Comparison of ENCODE assay signal across 1 cellular context in genomic region chr17:311119-311848, GRCh38.
TF ChIP-seq lines count a peak whose summit lies in the region.

No MANE protein-coding gene starts in this region.

TF ChIP-seq in GM23338, 12 proteins besides CTCF, POLR2A, EP300 and RAD21 (continued from another document):
- TF ChIP-seq, protein P1, sequence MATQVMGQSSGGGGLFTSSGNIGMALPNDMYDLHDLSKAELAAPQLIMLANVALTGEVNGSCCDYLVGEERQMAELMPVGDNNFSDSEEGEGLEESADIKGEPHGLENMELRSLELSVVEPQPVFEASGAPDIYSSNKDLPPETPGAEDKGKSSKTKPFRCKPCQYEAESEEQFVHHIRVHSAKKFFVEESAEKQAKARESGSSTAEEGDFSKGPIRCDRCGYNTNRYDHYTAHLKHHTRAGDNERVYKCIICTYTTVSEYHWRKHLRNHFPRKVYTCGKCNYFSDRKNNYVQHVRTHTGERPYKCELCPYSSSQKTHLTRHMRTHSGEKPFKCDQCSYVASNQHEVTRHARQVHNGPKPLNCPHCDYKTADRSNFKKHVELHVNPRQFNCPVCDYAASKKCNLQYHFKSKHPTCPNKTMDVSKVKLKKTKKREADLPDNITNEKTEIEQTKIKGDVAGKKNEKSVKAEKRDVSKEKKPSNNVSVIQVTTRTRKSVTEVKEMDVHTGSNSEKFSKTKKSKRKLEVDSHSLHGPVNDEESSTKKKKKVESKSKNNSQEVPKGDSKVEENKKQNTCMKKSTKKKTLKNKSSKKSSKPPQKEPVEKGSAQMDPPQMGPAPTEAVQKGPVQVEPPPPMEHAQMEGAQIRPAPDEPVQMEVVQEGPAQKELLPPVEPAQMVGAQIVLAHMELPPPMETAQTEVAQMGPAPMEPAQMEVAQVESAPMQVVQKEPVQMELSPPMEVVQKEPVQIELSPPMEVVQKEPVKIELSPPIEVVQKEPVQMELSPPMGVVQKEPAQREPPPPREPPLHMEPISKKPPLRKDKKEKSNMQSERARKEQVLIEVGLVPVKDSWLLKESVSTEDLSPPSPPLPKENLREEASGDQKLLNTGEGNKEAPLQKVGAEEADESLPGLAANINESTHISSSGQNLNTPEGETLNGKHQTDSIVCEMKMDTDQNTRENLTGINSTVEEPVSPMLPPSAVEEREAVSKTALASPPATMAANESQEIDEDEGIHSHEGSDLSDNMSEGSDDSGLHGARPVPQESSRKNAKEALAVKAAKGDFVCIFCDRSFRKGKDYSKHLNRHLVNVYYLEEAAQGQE (IDR thresholded peaks at IDR 0.05; ENCODE audit: unreplicated experiment): no peak
- TF ChIP-seq JUNB (IDR thresholded peaks at IDR 0.05; ENCODE audit: unreplicated experiment) (no peak), CREB1 (CRISPR knock-in tag; IDR thresholded peaks at IDR 0.05; ENCODE audit: low read depth) (no peak), STAT1 (IDR thresholded peaks at IDR 0.05; ENCODE audit: unreplicated experiment) (no peak), EZH2phosphoT487 (IDR thresholded peaks at IDR 0.05; ENCODE audit: unreplicated experiment) (no peak), NANOG (IDR thresholded peaks at IDR 0.05; ENCODE audit: borderline replicate concordance) (no peak), POLR2AphosphoS5 (IDR thresholded peaks at IDR 0.05; ENCODE audit: low read depth) (no peak)
- TF ChIP-seq, protein P2, sequence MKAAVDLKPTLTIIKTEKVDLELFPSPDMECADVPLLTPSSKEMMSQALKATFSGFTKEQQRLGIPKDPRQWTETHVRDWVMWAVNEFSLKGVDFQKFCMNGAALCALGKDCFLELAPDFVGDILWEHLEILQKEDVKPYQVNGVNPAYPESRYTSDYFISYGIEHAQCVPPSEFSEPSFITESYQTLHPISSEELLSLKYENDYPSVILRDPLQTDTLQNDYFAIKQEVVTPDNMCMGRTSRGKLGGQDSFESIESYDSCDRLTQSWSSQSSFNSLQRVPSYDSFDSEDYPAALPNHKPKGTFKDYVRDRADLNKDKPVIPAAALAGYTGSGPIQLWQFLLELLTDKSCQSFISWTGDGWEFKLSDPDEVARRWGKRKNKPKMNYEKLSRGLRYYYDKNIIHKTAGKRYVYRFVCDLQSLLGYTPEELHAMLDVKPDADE (IDR thresholded peaks at IDR 0.05): no peak
- TF ChIP-seq, protein P3, sequence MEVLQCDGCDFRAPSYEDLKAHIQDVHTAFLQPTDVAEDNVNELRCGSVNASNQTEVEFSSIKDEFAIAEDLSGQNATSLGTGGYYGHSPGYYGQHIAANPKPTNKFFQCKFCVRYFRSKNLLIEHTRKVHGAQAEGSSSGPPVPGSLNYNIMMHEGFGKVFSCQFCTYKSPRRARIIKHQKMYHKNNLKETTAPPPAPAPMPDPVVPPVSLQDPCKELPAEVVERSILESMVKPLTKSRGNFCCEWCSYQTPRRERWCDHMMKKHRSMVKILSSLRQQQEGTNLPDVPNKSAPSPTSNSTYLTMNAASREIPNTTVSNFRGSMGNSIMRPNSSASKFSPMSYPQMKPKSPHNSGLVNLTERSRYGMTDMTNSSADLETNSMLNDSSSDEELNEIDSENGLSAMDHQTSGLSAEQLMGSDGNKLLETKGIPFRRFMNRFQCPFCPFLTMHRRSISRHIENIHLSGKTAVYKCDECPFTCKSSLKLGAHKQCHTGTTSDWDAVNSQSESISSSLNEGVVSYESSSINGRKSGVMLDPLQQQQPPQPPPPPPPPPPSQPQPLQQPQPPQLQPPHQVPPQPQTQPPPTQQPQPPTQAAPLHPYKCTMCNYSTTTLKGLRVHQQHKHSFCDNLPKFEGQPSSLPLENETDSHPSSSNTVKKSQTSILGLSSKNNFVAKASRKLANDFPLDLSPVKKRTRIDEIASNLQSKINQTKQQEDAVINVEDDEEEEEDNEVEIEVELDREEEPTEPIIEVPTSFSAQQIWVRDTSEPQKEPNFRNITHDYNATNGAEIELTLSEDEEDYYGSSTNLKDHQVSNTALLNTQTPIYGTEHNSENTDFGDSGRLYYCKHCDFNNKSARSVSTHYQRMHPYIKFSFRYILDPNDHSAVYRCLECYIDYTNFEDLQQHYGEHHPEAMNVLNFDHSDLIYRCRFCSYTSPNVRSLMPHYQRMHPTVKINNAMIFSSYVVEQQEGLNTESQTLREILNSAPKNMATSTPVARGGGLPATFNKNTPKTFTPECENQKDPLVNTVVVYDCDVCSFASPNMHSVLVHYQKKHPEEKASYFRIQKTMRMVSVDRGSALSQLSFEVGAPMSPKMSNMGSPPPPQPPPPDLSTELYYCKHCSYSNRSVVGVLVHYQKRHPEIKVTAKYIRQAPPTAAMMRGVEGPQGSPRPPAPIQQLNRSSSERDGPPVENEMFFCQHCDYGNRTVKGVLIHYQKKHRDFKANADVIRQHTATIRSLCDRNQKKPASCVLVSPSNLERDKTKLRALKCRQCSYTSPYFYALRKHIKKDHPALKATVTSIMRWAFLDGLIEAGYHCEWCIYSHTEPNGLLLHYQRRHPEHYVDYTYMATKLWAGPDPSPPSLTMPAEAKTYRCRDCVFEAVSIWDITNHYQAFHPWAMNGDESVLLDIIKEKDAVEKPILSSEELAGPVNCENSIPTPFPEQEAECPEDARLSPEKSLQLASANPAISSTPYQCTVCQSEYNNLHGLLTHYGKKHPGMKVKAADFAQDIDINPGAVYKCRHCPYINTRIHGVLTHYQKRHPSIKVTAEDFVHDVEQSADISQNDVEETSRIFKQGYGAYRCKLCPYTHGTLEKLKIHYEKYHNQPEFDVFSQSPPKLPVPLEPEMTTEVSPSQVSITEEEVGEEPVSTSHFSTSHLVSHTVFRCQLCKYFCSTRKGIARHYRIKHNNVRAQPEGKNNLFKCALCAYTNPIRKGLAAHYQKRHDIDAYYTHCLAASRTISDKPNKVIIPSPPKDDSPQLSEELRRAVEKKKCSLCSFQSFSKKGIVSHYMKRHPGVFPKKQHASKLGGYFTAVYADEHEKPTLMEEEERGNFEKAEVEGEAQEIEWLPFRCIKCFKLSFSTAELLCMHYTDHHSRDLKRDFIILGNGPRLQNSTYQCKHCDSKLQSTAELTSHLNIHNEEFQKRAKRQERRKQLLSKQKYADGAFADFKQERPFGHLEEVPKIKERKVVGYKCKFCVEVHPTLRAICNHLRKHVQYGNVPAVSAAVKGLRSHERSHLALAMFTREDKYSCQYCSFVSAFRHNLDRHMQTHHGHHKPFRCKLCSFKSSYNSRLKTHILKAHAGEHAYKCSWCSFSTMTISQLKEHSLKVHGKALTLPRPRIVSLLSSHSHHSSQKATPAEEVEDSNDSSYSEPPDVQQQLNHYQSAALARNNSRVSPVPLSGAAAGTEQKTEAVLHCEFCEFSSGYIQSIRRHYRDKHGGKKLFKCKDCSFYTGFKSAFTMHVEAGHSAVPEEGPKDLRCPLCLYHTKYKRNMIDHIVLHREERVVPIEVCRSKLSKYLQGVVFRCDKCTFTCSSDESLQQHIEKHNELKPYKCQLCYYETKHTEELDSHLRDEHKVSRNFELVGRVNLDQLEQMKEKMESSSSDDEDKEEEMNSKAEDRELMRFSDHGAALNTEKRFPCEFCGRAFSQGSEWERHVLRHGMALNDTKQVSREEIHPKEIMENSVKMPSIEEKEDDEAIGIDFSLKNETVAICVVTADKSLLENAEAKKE (CRISPR knock-in tag; IDR thresholded peaks at IDR 0.05): no peak
